ENCODE assay signal across 16 cellular contexts in the genomic region with DNA sequence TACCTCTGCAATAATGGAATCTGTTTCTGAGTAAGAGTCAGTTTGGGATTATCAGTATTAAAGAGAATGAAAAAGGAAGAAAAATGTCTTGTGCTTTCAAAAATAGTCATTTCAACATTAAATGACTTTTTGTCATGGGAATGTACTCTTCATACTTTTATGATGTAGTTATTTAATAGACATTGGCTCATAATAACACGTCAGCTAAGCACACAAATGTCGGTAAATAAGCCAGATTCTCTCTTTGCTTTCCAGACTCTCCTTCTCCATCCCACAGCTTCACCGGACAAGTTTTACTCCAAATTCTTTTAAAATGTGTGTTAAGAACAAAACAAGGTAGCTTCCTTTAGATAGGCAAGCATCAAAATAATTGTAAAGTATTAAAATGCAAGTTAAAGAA.
DNase-seq lines count a peak whose midpoint lies in the region; ATAC-seq and TF ChIP-seq lines count a peak whose summit lies in the region.
"Had no signal": no experiment of that assay in that cellular context is flagged by ENCODE, and none has a peak within 500 bp of the region (broad histone marks: within the 10 kb centered on the region; RNA-seq: fewer than 3 reads in every experiment).

No MANE protein-coding gene starts in this region.

- 42 to 60% methylated on average over 3 of the region's 3 CpGs for WGBS in gastroesophageal sphincter (ENCODE audit: low coverage in 1 of 2), 2 donors

- H3F3A ChIP-seq in PC-3 (ENCODE audit: low read length, unreplicated experiment) (no peaks in the 10 kb centered on the region), neural progenitor cell (ENCODE audit: low read depth) (no peaks in the 10 kb centered on the region)

- DNase-seq in PC-3 = peak; percentile 45
- no peak for DNase-seq in neural progenitor cell (ENCODE audit: low spot score)
- no peak for DNase-seq in thoracic aorta (ENCODE audit: low spot score)
- no peak for DNase-seq in T1000 (lab: John Stamatoyannopoulos, UW)
- DNase-seq in COR-L47 (lab: John Stamatoyannopoulos, UW) = no peak
- DNase-seq in naive thymus-derived CD4-positive, alpha-beta T cell = no peak
- DNase-seq: 8988T; Calu3; CD4-positive, alpha-beta memory T cell; DMS79 treated with DMSO at 0.1 percent for 48 hours; GF-D8; H9; IMR-90 had no signal

- H3K27ac ChIP-seq in PC-3 (ENCODE audit: low read length) = peak overlapping the region; percentile 62
- peak overlapping the region in 3 of 4 donors; percentile 22 to 79 (median 30) for H3K27ac ChIP-seq in gastroesophageal sphincter
- H3K27ac ChIP-seq in neural progenitor cell = peak overlapping the region; percentile 13
- peak overlapping the region; percentile 47 to 70 for H3K27ac ChIP-seq in thoracic aorta
- H3K27ac ChIP-seq in naive thymus-derived CD4-positive, alpha-beta T cell (ENCODE audit: low read depth, low read length) = no peak overlapping the region
- H3K27ac ChIP-seq: BLaER1 had no signal

- H3K79me2 ChIP-seq in PC-3 (ENCODE audit: low read length) = no peaks in the 10 kb centered on the region
- peaks cover 34% of the 10 kb centered on the region for H3K79me2 ChIP-seq in neural progenitor cell (ENCODE audit: low read depth)

- peaks cover under 1% of the 10 kb centered on the region; the same call in 1 of the 2 replicates for H3K36me3 ChIP-seq in PC-3 (ENCODE audit: low read depth, low read length)
- H3K36me3 ChIP-seq in gastroesophageal sphincter = peaks cover 0 to 20% of the 10 kb centered on the region in 2 donors
- peaks cover 6% of the 10 kb centered on the region for H3K36me3 ChIP-seq in neural progenitor cell
- H3K36me3 ChIP-seq in thoracic aorta = peaks cover 11% of the 10 kb centered on the region
- peaks cover 0 to 12% (median 0%) of the 10 kb centered on the region in 3 experiments for H3K36me3 ChIP-seq in naive thymus-derived CD4-positive, alpha-beta T cell (ENCODE audit: control insufficient read depth in 2 of 3, insufficient read depth in 3 of 3, low read length in 3 of 3)
- H3K36me3 ChIP-seq: BLaER1 had no signal

- CTCF ChIA-PET in PC-3 (lab: Charles Lee) = no interaction called here
- CTCF ChIA-PET in naive thymus-derived CD4-positive, alpha-beta T cell (lab: Charles Lee) = no interaction called here

- H3K9me3 ChIP-seq in PC-3 (ENCODE audit: low read length) (no peaks in the 10 kb centered on the region), gastroesophageal sphincter (no peaks in the 10 kb centered on the region), neural progenitor cell (ENCODE audit: low read depth) (no peaks in the 10 kb centered on the region), thoracic aorta (no peaks in the 10 kb centered on the region)
- H3K9me3 ChIP-seq in naive thymus-derived CD4-positive, alpha-beta T cell (ENCODE audit: control insufficient read depth in 2 of 3, low read length in 3 of 3) = no peaks in the 10 kb centered on the region

- H3K4me3 ChIP-seq in PC-3 (ENCODE audit: low read length) = no peak overlapping the region
- H3K4me3 ChIP-seq in gastroesophageal sphincter = no peak overlapping the region
- H3K4me3 ChIP-seq in neural progenitor cell = no peak overlapping the region
- no peak overlapping the region for H3K4me3 ChIP-seq in thoracic aorta
- no peak overlapping the region for H3K4me3 ChIP-seq in naive thymus-derived CD4-positive, alpha-beta T cell (ENCODE audit: low read length)
- H3K4me3 ChIP-seq: BLaER1 had no signal

- H3K4me2 ChIP-seq in PC-3 (ENCODE audit: low read length) (peak overlapping the region; percentile 46), neural progenitor cell (no peak overlapping the region)
- H3K4me2 ChIP-seq: BLaER1 had no signal

- H3K4me1 ChIP-seq in PC-3 (ENCODE audit: insufficient read depth, low read length) (peaks cover 16% of the 10 kb centered on the region), gastroesophageal sphincter (peaks cover 0 to 62% (median 7%) of the 10 kb centered on the region in 3 donors), neural progenitor cell (peaks cover 6% of the 10 kb centered on the region), thoracic aorta (ENCODE audit: control insufficient read depth in 1 of 2, low read depth in 2 of 2) (peaks cover 17 to 40% of the 10 kb centered on the region in 2 donors)
- no peaks in the 10 kb centered on the region for H3K4me1 ChIP-seq in naive thymus-derived CD4-positive, alpha-beta T cell (ENCODE audit: control insufficient read depth in 2 of 2, insufficient read depth in 2 of 2, low read length in 2 of 2)
- H3K4me1 ChIP-seq: BLaER1 had no signal

- TF ChIP-seq POLR2A in gastroesophageal sphincter (IDR thresholded peaks at IDR 0.05) = no peak

- no peak overlapping the region for H3K27ac Mint-ChIP-seq in neural progenitor cell
- H3K27ac Mint-ChIP-seq in naive thymus-derived CD4-positive, alpha-beta T cell = no peak overlapping the region
- H3K27ac Mint-ChIP-seq: CD4-positive, alpha-beta memory T cell had no signal

- no peaks in the 10 kb centered on the region for H3K4me1 Mint-ChIP-seq in neural progenitor cell
- H3K4me1 Mint-ChIP-seq in naive thymus-derived CD4-positive, alpha-beta T cell = peaks cover 0 to 7% (median 0%) of the 10 kb centered on the region in 7 donors

- H2AFZ ChIP-seq in PC-3 (ENCODE audit: low read length) (0 out of 2 replicates have a peak overlapping the region, but pooled peaks have one; percentile 9), neural progenitor cell (replicated peaks) (no peak overlapping the region)

- H3K9me3 Mint-ChIP-seq in neural progenitor cell = peaks cover 6% of the 10 kb centered on the region
- H3K9me3 Mint-ChIP-seq in naive thymus-derived CD4-positive, alpha-beta T cell = peaks cover 0 to 8% (median 2%) of the 10 kb centered on the region in 11 donors
- H3K9me3 Mint-ChIP-seq: H9 had no signal

- H3K9ac ChIP-seq in PC-3 (ENCODE audit: low read length) (no peak overlapping the region; the same call in 1 of the 2 replicates), neural progenitor cell (no peak overlapping the region)
- H3K9ac ChIP-seq: BLaER1 had no signal

- TF ChIP-seq CTCF in PC-3 (conservative IDR thresholded peaks at IDR 0.05; ENCODE audit: low read depth, low read length) (no peak), gastroesophageal sphincter (IDR thresholded peaks at IDR 0.05) (no peak), neural progenitor cell (IDR thresholded peaks at IDR 0.05) (no peak), thoracic aorta (IDR thresholded peaks at IDR 0.05) (no peak)

- no peak for TF ChIP-seq EP300 in gastroesophageal sphincter (IDR thresholded peaks at IDR 0.05)

- no peaks in the 10 kb centered on the region for H4K20me1 ChIP-seq in PC-3 (ENCODE audit: low read length)
- no peaks in the 10 kb centered on the region for H4K20me1 ChIP-seq in neural progenitor cell (ENCODE audit: low read depth)
- H4K20me1 ChIP-seq: BLaER1 had no signal

- POLR2A ChIA-PET in PC-3 (lab: Charles Lee; ENCODE audit: unreplicated experiment) = no interaction called here
- POLR2A ChIA-PET in naive thymus-derived CD4-positive, alpha-beta T cell (lab: Charles Lee) = no interaction called here

- H3K27me3 Mint-ChIP-seq in neural progenitor cell (ENCODE audit: insufficient read depth, low read depth) = no peaks in the 10 kb centered on the region
- no peaks in the 10 kb centered on the region for H3K27me3 Mint-ChIP-seq in naive thymus-derived CD4-positive, alpha-beta T cell
- H3K27me3 Mint-ChIP-seq: CD4-positive, alpha-beta memory T cell had no signal

- BruUV-seq in PC-3 (replicated peaks; lab: Mats Ljungman, UMichigan) = no TSS peak

- H3K4me3 Mint-ChIP-seq in neural progenitor cell = no peak overlapping the region
- H3K4me3 Mint-ChIP-seq in naive thymus-derived CD4-positive, alpha-beta T cell = no peak overlapping the region
- H3K4me3 Mint-ChIP-seq: CD14-positive monocyte; CD4-positive, alpha-beta memory T cell; H9 had no signal

- H3K27me3 ChIP-seq in PC-3 (ENCODE audit: low read length) (no peaks in the 10 kb centered on the region), gastroesophageal sphincter (no peaks in the 10 kb centered on the region), neural progenitor cell (no peaks in the 10 kb centered on the region), thoracic aorta (replicated peaks; ENCODE audit: insufficient read depth) (no peaks in the 10 kb centered on the region)
- no peaks in the 10 kb centered on the region for H3K27me3 ChIP-seq in naive thymus-derived CD4-positive, alpha-beta T cell (ENCODE audit: control insufficient read depth in 2 of 2, insufficient read depth in 2 of 2, low read length in 2 of 2)
- H3K27me3 ChIP-seq: BLaER1 had no signal

- H3K9me2 ChIP-seq in PC-3 (replicated peaks; ENCODE audit: low read length) = no peaks in the 10 kb centered on the region

- ATAC-seq in PC-3 = peak; percentile 70
- no peak for ATAC-seq in gastroesophageal sphincter
- no peak for ATAC-seq in thoracic aorta (ENCODE audit: insufficient number of reproducible peaks, low FRiP score, low read depth)
- no peak for ATAC-seq in naive thymus-derived CD4-positive, alpha-beta T cell

- H3K36me3 Mint-ChIP-seq in neural progenitor cell = peaks cover 12% of the 10 kb centered on the region
- H3K36me3 Mint-ChIP-seq in naive thymus-derived CD4-positive, alpha-beta T cell = peaks cover 4 to 31% (median 18%) of the 10 kb centered on the region in 5 donors

- intact Hi-C loops in PC-3 (cut with micrococcal nuclease) = no loop called here
- intact Hi-C loops in naive thymus-derived CD4-positive, alpha-beta T cell (cut with micrococcal nuclease) = no loop called here
